In the genomic region with DNA sequence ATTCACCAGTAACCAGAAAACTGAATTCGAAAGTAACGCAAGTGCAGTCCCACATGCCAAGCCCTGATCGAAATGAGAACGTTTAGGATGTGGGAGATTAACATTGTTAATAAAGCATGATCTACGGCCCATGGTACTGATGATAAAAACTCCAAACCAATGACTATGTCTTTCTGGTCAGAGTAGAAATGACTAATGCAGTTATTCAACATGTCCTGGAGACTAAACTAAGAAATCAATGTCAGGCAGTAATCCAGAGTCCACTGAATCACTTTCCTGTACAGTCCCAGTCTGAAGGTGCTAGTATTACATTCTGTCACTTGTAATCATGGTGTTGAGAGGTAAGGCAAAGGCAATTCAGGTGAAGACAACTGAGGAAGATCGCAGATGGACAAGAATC, we compare ENCODE assay signal across 21 cellular contexts. TPM values are rescaled to one million over a fixed set of nuclear protein-coding genes. Genes with fewer than 3 reads are reported as not detected.
A peak's percentile ranks its signal among the peaks of the same experiment; 100 is the strongest.
DNase-seq lines count a peak whose midpoint lies in the region; ATAC-seq, FAIRE-seq and TF ChIP-seq lines count a peak whose summit lies in the region.
"Had no signal": no experiment of that assay in that cellular context is flagged by ENCODE, and none has a peak within 500 bp of the region (broad histone marks: within the 10 kb centered on the region; RNA-seq: fewer than 3 reads in every experiment).

No MANE protein-coding gene starts in this region.

- no peak overlapping the region for H3K4me2 ChIP-seq in Karpas-422 (ENCODE audit: low read depth, low read length, poor library complexity, severe bottlenecking)

- H3K9ac ChIP-seq in adipocyte (ENCODE audit: low read length) (no peak overlapping the region), Karpas-422 (ENCODE audit: low read length) (no peak overlapping the region)

- H3K36me3 ChIP-seq in adipocyte (ENCODE audit: control insufficient read depth, insufficient read depth, low read length, severe bottlenecking), result no peaks in the 10 kb centered on the region
- no peaks in the 10 kb centered on the region for H3K36me3 ChIP-seq in kidney epithelial cell (ENCODE audit: control insufficient read depth, insufficient read depth, low read length)
- no peaks in the 10 kb centered on the region for H3K36me3 ChIP-seq in Karpas-422 (ENCODE audit: insufficient read depth, low read length)
- H3K36me3 ChIP-seq: neutrophil, upper lobe of right lung had no signal

- H2AFZ ChIP-seq in Karpas-422 (ENCODE audit: low read length), result no peak overlapping the region

- H3K4me1 ChIP-seq in adipocyte (ENCODE audit: control insufficient read depth, insufficient read depth, low read length) (no peaks in the 10 kb centered on the region), Karpas-422 (ENCODE audit: low read length) (no peaks in the 10 kb centered on the region)
- H3K4me1 ChIP-seq: upper lobe of right lung had no signal

- H3K9me3 ChIP-seq in adipocyte (ENCODE audit: control insufficient read depth, low read length) (no peaks in the 10 kb centered on the region), Karpas-422 (ENCODE audit: low read length) (no peaks in the 10 kb centered on the region)
- H3K9me3 ChIP-seq: neutrophil, upper lobe of right lung had no signal

- ATAC-seq in HG03025 (IDR thresholded peaks at IDR 0.05; ENCODE audit: low FRiP score, unreplicated experiment), result no peak
- ATAC-seq in HG03520 (IDR thresholded peaks at IDR 0.05; ENCODE audit: unreplicated experiment), result no peak
- ATAC-seq: activated CD8-positive, alpha-beta T cell treated with anti-CD3 and anti-CD28 coated beads, Interleukin-2, amount 10 ng/mL, durations not matched to agents 7 days and 5 days; activated T-cell treated with anti-CD3 and anti-CD28 coated beads, Interleukin-2, amount 50 U/mL, for 72 hours; effector memory CD8-positive, alpha-beta T cell; foreskin keratinocyte; left lobe of liver; stimulated activated naive CD8-positive, alpha-beta T cell treated with anti-CD3 and anti-CD28 coated beads, Interleukin-15, amount 100 ng/mL, for 72 hours; upper lobe of right lung had no signal

- H3K9me2 ChIP-seq in Karpas-422 (replicated peaks; ENCODE audit: insufficient read depth, low read length), result no peaks in the 10 kb centered on the region

- H3K27ac ChIP-seq in Karpas-422 (ENCODE audit: low read length), result no peak overlapping the region
- H3K27ac ChIP-seq: foreskin keratinocyte, neutrophil, upper lobe of right lung had no signal

- no peaks in the 10 kb centered on the region for H4K20me1 ChIP-seq in Karpas-422 (ENCODE audit: insufficient read depth, low read depth, low read length)

- peak; percentile 46 for DNase-seq in AG10803 (ENCODE audit: low read depth)
- peak; percentile 7 for DNase-seq in HTR-8/SVneo (ENCODE audit: insufficient read length, low spot score)
- peak; percentile 2 for DNase-seq in adipocyte (ENCODE audit: low read depth)
- peak; percentile 31 for DNase-seq in kidney epithelial cell (ENCODE audit: low read depth)
- no peak for DNase-seq in HPDE6-E6E7 (ENCODE audit: extremely low spot score)
- no peak for DNase-seq in Karpas-422
- DNase-seq: activated CD8-positive, alpha-beta T cell treated with anti-CD3 and anti-CD28 coated beads, Interleukin-2, amount 10 ng/mL, durations not matched to agents 7 days and 5 days; activated T-cell treated with anti-CD3 and anti-CD28 coated beads, Interleukin-2, amount 50 U/mL, for 72 hours; cerebellar nuclear complex; effector memory CD8-positive, alpha-beta T cell; NCI-H774; retina; stimulated activated naive CD8-positive, alpha-beta T cell treated with anti-CD3 and anti-CD28 coated beads, Interleukin-15, amount 100 ng/mL, for 72 hours; upper lobe of right lung had no signal

- FAIRE-seq in HTR-8/SVneo (lab: Jason Lieb, UNC), result no peak
- FAIRE-seq: GM12892 had no signal

- no peaks in the 10 kb centered on the region for H3K79me2 ChIP-seq in Karpas-422 (ENCODE audit: low read length)

- TF ChIP-seq CTCF in AG10803 (conservative IDR thresholded peaks at IDR 0.05; ENCODE audit: low read length) (no peak), kidney epithelial cell (IDR thresholded peaks at IDR 0.05; ENCODE audit: insufficient read depth, low read length, poor library complexity, severe bottlenecking) (no peak)

- H3K27me3 ChIP-seq in adipocyte (replicated peaks; ENCODE audit: control insufficient read depth, insufficient read depth, low read length), result no peaks in the 10 kb centered on the region
- H3K27me3 ChIP-seq in kidney epithelial cell (ENCODE audit: control insufficient read depth, insufficient read depth, low read length), result no peaks in the 10 kb centered on the region
- no peaks in the 10 kb centered on the region for H3K27me3 ChIP-seq in Karpas-422 (ENCODE audit: low read length)
- H3K27me3 ChIP-seq: foreskin keratinocyte, neutrophil, upper lobe of right lung had no signal

- no peak overlapping the region for H3K4me3 ChIP-seq in AG10803 (ENCODE audit: low read length)
- H3K4me3 ChIP-seq in adipocyte (ENCODE audit: low read length), result no peak overlapping the region
- H3K4me3 ChIP-seq in kidney epithelial cell (ENCODE audit: low read depth, low read length), result no peak overlapping the region
- no peak overlapping the region for H3K4me3 ChIP-seq in Karpas-422 (ENCODE audit: low read length)
- H3K4me3 ChIP-seq: upper lobe of right lung had no signal

RNA-seq across cellular contexts. Expression of gene NPSR1, which starts 14.4 kb away (rescaled TPM):
- total RNA-seq in kidney epithelial cell, result not detected in 2 replicates
- not detected in 2 replicates for total RNA-seq in Karpas-422 (2014; rRNA removed; shearing (Covaris generic); ENCODE audit: low replicate concordance)
- total RNA-seq: activated CD8-positive, alpha-beta T cell treated with anti-CD3 and anti-CD28 coated beads, Interleukin-2, amount 10 ng/mL, durations not matched to agents 7 days and 5 days; activated T-cell treated with anti-CD3 and anti-CD28 coated beads, Interleukin-2, amount 50 U/mL, for 72 hours; foreskin keratinocyte; left lobe of liver; mucosa of gallbladder; upper lobe of right lung had no signal

Comparison
In these comparisons a context has a peak if more than half of its experiments do, and no peak if none do; other contexts are left out.
1. DNase-seq: peak in AG10803 (single experiment), HTR-8/SVneo (single experiment), adipocyte (single experiment) and kidney epithelial cell (single experiment); none in HPDE6-E6E7 (single experiment) and Karpas-422 (single experiment).